ENCODE assay signal across 2 cellular contexts in genomic region chr6:24644377-24644776, GRCh38.
TF ChIP-seq lines count a peak whose summit lies in the region.

No MANE protein-coding gene starts in this region.

TF ChIP-seq in HCT116, 20 proteins besides CTCF, POLR2A, EP300 and RAD21:
- no peak for TF ChIP-seq TCF7L2 (IDR thresholded peaks at IDR 0.05; ENCODE audit: borderline replicate concordance, extremely low read depth, insufficient read depth, insufficient read length)
- no peak for TF ChIP-seq EZH2 (IDR thresholded peaks at IDR 0.05)
- no peak for TF ChIP-seq EZH2phosphoT487 (IDR thresholded peaks at IDR 0.05; ENCODE audit: borderline replicate concordance)

TF ChIP-seq in K562, 482 proteins besides CTCF, POLR2A, EP300 and RAD21:
- no peak for TF ChIP-seq RCOR1 (IDR thresholded peaks at IDR 0.05; ENCODE audit: borderline replicate concordance in 1 of 2, low read depth in 2 of 2, low read length in 2 of 2)
- TF ChIP-seq DPF2 (IDR thresholded peaks at IDR 0.05), result no peak
- no peak for TF ChIP-seq HCFC1 (IDR thresholded peaks at IDR 0.05; ENCODE audit: low read depth, low read length)
- TF ChIP-seq SREBF2 (CRISPR knock-in tag; IDR thresholded peaks at IDR 0.05), result no peak
- no peak for TF ChIP-seq CSDE1 (IDR thresholded peaks at IDR 0.05)
